Comparison of ENCODE assay signal across 13 cellular contexts in the genomic region with DNA sequence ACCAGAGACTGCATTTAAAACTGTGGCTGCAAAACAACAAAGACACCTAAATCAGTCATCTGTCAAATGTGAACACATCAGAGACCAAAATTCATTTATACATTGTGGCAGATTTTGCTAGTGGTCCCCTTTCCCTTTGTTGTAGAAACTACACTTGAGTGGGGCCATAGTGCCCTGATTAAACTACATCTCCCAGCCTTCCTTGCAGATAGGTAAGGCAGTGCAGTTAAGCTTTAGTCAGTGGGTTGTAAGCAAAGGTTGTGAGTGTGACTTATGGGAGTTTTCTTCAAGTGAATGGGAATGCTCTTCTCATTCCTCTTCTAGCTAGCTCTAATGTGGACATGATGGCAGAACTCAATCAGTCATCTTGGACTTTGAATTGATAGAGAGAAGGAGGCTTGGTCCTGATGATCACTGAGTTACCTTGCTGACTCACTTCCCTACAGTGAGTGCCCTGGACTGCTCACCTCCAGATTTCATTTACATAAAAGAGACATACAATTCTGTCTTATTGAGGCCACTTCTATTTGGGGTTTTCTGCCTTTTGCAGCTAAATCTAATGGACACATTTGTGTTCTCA. TPM values are rescaled to one million over a fixed set of nuclear protein-coding genes. Genes with fewer than 3 reads are reported as not detected.
A peak's percentile ranks its signal among the peaks of the same experiment; 100 is the strongest.
DNase-seq lines count a peak whose midpoint lies in the region; ATAC-seq and TF ChIP-seq lines count a peak whose summit lies in the region.
"Had no signal": no experiment of that assay in that cellular context is flagged by ENCODE, and none has a peak within 500 bp of the region (broad histone marks: within the 10 kb centered on the region; RNA-seq: fewer than 3 reads in every experiment).

No MANE protein-coding gene starts in this region.

- H3K4me3 Mint-ChIP-seq in neural progenitor cell, result no peak overlapping the region
- H3K4me3 Mint-ChIP-seq: activated CD4-positive, alpha-beta T cell treated with anti-CD3 and anti-CD28 coated beads for 36 hours; T-helper 1 cell treated with Interleukin-12 subunit alpha and Interleukin-12 subunit beta and Interleukin-4 antibody, amounts not matched to agents 30 μg/mL and 1 μg/mL, for 36 hours had no signal

- no peak overlapping the region for H3K27ac Mint-ChIP-seq in neural progenitor cell

- H3K9ac ChIP-seq in neural progenitor cell, result no peak overlapping the region

- no peaks in the 10 kb centered on the region for H3K9me3 Mint-ChIP-seq in neural progenitor cell
- H3K9me3 Mint-ChIP-seq: T-helper 1 cell treated with Interleukin-12 subunit alpha and Interleukin-12 subunit beta and Interleukin-4 antibody, amounts not matched to agents 30 μg/mL and 1 μg/mL, for 36 hours had no signal

- peaks cover 2% of the 10 kb centered on the region for H3K27me3 Mint-ChIP-seq in neural progenitor cell (ENCODE audit: insufficient read depth, low read depth)
- H3K27me3 Mint-ChIP-seq: activated CD4-positive, alpha-beta T cell treated with anti-CD3 and anti-CD28 coated beads for 36 hours had no signal

- no peaks in the 10 kb centered on the region for H3K36me3 Mint-ChIP-seq in neural progenitor cell

- no peak for DNase-seq in SJSA1 (ENCODE audit: low read depth in 1 of 2, low spot score in 2 of 2)
- DNase-seq in neural progenitor cell (ENCODE audit: low spot score), result no peak
- no peak for DNase-seq in stimulated activated CD4-positive, alpha-beta T cell treated with anti-CD3 and anti-CD28 coated beads, Interleukin-15, amount 100 ng/mL, for 24 hours
- DNase-seq in COLO668 (lab: John Stamatoyannopoulos, UW; ENCODE audit: unreplicated experiment), result no peak
- DNase-seq: GOT3, KBM-7, NCI-H2029 had no signal

- H3K79me2 ChIP-seq in neural progenitor cell (ENCODE audit: low read depth), result no peaks in the 10 kb centered on the region

- peaks cover 31% of the 10 kb centered on the region for H3K4me1 ChIP-seq in SJSA1 (replicated peaks)
- peaks cover 15% of the 10 kb centered on the region for H3K4me1 ChIP-seq in neural progenitor cell

- H3K9me3 ChIP-seq in SJSA1 (replicated peaks) (no peaks in the 10 kb centered on the region), neural progenitor cell (ENCODE audit: low read depth) (no peaks in the 10 kb centered on the region)

- no peak overlapping the region for H3K4me3 ChIP-seq in SJSA1
- no peak overlapping the region for H3K4me3 ChIP-seq in neural progenitor cell

- H3K36me3 ChIP-seq in SJSA1 (no peaks in the 10 kb centered on the region), neural progenitor cell (no peaks in the 10 kb centered on the region)

- peak overlapping the region; percentile 30 for H2AFZ ChIP-seq in neural progenitor cell (replicated peaks)

- H3F3A ChIP-seq in neural progenitor cell (ENCODE audit: low read depth), result peaks cover 4% of the 10 kb centered on the region

- peaks cover 14% of the 10 kb centered on the region for H3K4me1 Mint-ChIP-seq in neural progenitor cell

- ATAC-seq in GM18867 (IDR thresholded peaks at IDR 0.05; ENCODE audit: unreplicated experiment) (peak; percentile 20), HG02610 (IDR thresholded peaks at IDR 0.05; ENCODE audit: unreplicated experiment) (peak; percentile 15), HG03039 (IDR thresholded peaks at IDR 0.05; ENCODE audit: unreplicated experiment) (no peak), SK-N-SH treated with all-trans-retinoic acid at 6 μM for 48 hours (no peak)

- H3K27me3 ChIP-seq in SJSA1 (replicated peaks) (no peaks in the 10 kb centered on the region), neural progenitor cell (no peaks in the 10 kb centered on the region)

- no peak overlapping the region for H3K4me2 ChIP-seq in neural progenitor cell

- no peak for TF ChIP-seq CTCF in neural progenitor cell (IDR thresholded peaks at IDR 0.05)

- H4K20me1 ChIP-seq in neural progenitor cell (ENCODE audit: low read depth), result no peaks in the 10 kb centered on the region

- 0 out of 2 replicates have a peak overlapping the region, but pooled peaks have one; percentile 1 for H3K27ac ChIP-seq in SJSA1
- no peak overlapping the region for H3K27ac ChIP-seq in neural progenitor cell

TF ChIP-seq in SK-N-SH treated with all-trans-retinoic acid at 6 μM for 48 hours, 23 proteins besides CTCF, POLR2A, EP300 and RAD21 (continues in another document):
- TF ChIP-seq ZNF8 (CRISPR knock-in tag; IDR thresholded peaks at IDR 0.05) (no peak), SNAI2 (CRISPR knock-in tag; IDR thresholded peaks at IDR 0.05) (no peak), ZFP30 (CRISPR knock-in tag; IDR thresholded peaks at IDR 0.05) (no peak), ESRRG (CRISPR knock-in tag; IDR thresholded peaks at IDR 0.05) (no peak), BACH2 (CRISPR knock-in tag; IDR thresholded peaks at IDR 0.05; ENCODE audit: borderline replicate concordance) (no peak), RARB (CRISPR knock-in tag; IDR thresholded peaks at IDR 0.05) (no peak), TCF4 (CRISPR knock-in tag; IDR thresholded peaks at IDR 0.05; ENCODE audit: borderline replicate concordance) (no peak), ARNTL (CRISPR knock-in tag; IDR thresholded peaks at IDR 0.05; ENCODE audit: borderline replicate concordance, low read depth) (no peak)
- TF ChIP-seq, protein P1, sequence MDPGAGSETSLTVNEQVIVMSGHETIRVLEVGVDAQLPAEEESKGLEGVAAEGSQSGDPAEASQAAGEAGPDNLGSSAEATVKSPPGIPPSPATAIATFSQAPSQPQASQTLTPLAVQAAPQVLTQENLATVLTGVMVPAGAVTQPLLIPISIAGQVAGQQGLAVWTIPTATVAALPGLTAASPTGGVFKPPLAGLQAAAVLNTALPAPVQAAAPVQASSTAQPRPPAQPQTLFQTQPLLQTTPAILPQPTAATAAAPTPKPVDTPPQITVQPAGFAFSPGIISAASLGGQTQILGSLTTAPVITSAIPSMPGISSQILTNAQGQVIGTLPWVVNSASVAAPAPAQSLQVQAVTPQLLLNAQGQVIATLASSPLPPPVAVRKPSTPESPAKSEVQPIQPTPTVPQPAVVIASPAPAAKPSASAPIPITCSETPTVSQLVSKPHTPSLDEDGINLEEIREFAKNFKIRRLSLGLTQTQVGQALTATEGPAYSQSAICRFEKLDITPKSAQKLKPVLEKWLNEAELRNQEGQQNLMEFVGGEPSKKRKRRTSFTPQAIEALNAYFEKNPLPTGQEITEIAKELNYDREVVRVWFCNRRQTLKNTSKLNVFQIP (CRISPR knock-in tag; IDR thresholded peaks at IDR 0.05; ENCODE audit: borderline replicate concordance, low read depth), result no peak
- TF ChIP-seq, protein P2, sequence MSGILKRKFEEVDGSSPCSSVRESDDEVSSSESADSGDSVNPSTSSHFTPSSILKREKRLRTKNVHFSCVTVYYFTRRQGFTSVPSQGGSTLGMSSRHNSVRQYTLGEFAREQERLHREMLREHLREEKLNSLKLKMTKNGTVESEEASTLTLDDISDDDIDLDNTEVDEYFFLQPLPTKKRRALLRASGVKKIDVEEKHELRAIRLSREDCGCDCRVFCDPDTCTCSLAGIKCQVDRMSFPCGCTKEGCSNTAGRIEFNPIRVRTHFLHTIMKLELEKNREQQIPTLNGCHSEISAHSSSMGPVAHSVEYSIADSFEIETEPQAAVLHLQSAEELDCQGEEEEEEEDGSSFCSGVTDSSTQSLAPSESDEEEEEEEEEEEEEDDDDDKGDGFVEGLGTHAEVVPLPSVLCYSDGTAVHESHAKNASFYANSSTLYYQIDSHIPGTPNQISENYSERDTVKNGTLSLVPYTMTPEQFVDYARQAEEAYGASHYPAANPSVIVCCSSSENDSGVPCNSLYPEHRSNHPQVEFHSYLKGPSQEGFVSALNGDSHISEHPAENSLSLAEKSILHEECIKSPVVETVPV (CRISPR knock-in tag; IDR thresholded peaks at IDR 0.05), result no peak
- TF ChIP-seq, protein P3, sequence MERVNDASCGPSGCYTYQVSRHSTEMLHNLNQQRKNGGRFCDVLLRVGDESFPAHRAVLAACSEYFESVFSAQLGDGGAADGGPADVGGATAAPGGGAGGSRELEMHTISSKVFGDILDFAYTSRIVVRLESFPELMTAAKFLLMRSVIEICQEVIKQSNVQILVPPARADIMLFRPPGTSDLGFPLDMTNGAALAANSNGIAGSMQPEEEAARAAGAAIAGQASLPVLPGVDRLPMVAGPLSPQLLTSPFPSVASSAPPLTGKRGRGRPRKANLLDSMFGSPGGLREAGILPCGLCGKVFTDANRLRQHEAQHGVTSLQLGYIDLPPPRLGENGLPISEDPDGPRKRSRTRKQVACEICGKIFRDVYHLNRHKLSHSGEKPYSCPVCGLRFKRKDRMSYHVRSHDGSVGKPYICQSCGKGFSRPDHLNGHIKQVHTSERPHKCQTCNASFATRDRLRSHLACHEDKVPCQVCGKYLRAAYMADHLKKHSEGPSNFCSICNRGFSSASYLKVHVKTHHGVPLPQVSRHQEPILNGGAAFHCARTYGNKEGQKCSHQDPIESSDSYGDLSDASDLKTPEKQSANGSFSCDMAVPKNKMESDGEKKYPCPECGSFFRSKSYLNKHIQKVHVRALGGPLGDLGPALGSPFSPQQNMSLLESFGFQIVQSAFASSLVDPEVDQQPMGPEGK (CRISPR knock-in tag; IDR thresholded peaks at IDR 0.05; ENCODE audit: borderline replicate concordance), result no peak

RNA-seq across cellular contexts. Expression of a gene that starts 35.2 kb away (rescaled TPM):
- 2,833 and 2,882 TPM in 2 replicates for total RNA-seq in SJSA1 (2014; rRNA removed; shearing (Covaris generic))
- total RNA-seq in neural progenitor cell (ENCODE audit: low replicate concordance), result 122 and 158 TPM in 2 replicates

RNA-seq across cellular contexts. Expression of a gene that starts 36.5 kb away (rescaled TPM):
- 101 and 124 TPM in 2 replicates for total RNA-seq in SJSA1 (2014; rRNA removed; shearing (Covaris generic))
- 22.8 and 86.4 TPM in 2 replicates for total RNA-seq in neural progenitor cell (ENCODE audit: low replicate concordance)

RNA-seq across cellular contexts. Expression of a gene that starts 49.9 kb away (rescaled TPM):
- total RNA-seq in SJSA1 (2014; rRNA removed; shearing (Covaris generic)), result 240 and 259 TPM in 2 replicates
- total RNA-seq in neural progenitor cell (ENCODE audit: low replicate concordance), result 212 and 304 TPM in 2 replicates

Comparison
In these comparisons a context has a peak if more than half of its experiments do, and no peak if none do; other contexts are left out.
1. ATAC-seq: peak in GM18867 (single experiment) and HG02610 (single experiment); none in HG03039 (single experiment) and SK-N-SH treated with all-trans-retinoic acid at 6 μM for 48 hours (single experiment).
2. RNA of a gene that starts 35.2 kb away (total RNA-seq): 2,833 to 2,882 TPM in SJSA1; 122 to 158 TPM in neural progenitor cell; every median in the first group is over 10 times any median in the second.